Comparison of ENCODE assay signal across 22 cellular contexts in the genomic region with DNA sequence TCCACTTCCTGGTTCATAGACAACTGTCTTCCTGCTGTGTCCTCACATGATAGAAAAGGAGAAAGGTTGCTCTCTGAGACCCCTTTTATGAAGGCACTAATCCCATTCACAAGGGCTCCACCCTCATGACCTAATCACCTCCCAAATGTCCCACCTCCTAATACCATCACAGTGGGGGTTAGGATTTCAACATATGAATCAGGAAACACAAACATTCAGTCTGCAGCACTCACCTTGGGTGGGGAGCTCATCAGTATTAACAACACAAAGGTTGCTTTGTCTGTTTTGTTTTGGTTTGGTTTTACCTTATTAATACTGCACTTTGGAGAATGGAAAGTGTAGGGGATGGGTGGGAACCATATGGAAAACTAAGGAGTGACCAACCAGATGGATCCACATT. TPM values are rescaled to one million over a fixed set of nuclear protein-coding genes. Genes with fewer than 3 reads are reported as not detected.
DNase-seq lines count a peak whose midpoint lies in the region; ATAC-seq and TF ChIP-seq lines count a peak whose summit lies in the region.
"Had no signal": no experiment of that assay in that cellular context is flagged by ENCODE, and none has a peak within 500 bp of the region (broad histone marks: within the 10 kb centered on the region; RNA-seq: fewer than 3 reads in every experiment).

No MANE protein-coding gene starts in this region.

- no peaks in the 10 kb centered on the region for H3K36me3 Mint-ChIP-seq in activated T-helper 17 cell treated with anti-CD3 and anti-CD28 coated beads, Interleukin-2, amount 50 U/mL, for 72 hours (ENCODE audit: low read depth)
- H3K36me3 Mint-ChIP-seq in CD14-positive monocyte: no peaks in the 10 kb centered on the region
- no peaks in the 10 kb centered on the region for H3K36me3 Mint-ChIP-seq in mesothelial cell of epicardium
- H3K36me3 Mint-ChIP-seq: naive B cell had no signal

- H3K9ac ChIP-seq in HUES64 (ENCODE audit: low read depth, low read length): no peak overlapping the region

- 0 out of 2 replicates have a peak, but pooled peaks cover 3% of the 10 kb centered on the region for H3K4me1 ChIP-seq in HUES64 (ENCODE audit: insufficient read depth, low read length)

- H3K4me3 Mint-ChIP-seq in stimulated activated naive CD8-positive, alpha-beta T cell treated with anti-CD3 and anti-CD28 coated beads, Interleukin-15, amount 100 ng/mL, for 72 hours: peak overlapping the region in 1 of 2 donors; percentile 57
- H3K4me3 Mint-ChIP-seq in activated T-helper 17 cell treated with anti-CD3 and anti-CD28 coated beads, Interleukin-2, amount 50 U/mL, for 72 hours: no peak overlapping the region
- H3K4me3 Mint-ChIP-seq in CD14-positive monocyte: no peak overlapping the region
- no peak overlapping the region for H3K4me3 Mint-ChIP-seq in mesothelial cell of epicardium

- no peaks in the 10 kb centered on the region for H3K36me3 ChIP-seq in HUES64 (ENCODE audit: insufficient read depth, low read length)
- H3K36me3 ChIP-seq: ascending aorta, lower lobe of right lung had no signal

- H3K9me3 Mint-ChIP-seq in stimulated activated naive CD8-positive, alpha-beta T cell treated with anti-CD3 and anti-CD28 coated beads, Interleukin-15, amount 100 ng/mL, for 72 hours: peaks cover 0 to 17% of the 10 kb centered on the region in 2 donors
- H3K9me3 Mint-ChIP-seq in activated T-helper 17 cell treated with anti-CD3 and anti-CD28 coated beads, Interleukin-2, amount 50 U/mL, for 72 hours: no peaks in the 10 kb centered on the region
- peaks cover 0 to 3% (median 0%) of the 10 kb centered on the region in 7 donors for H3K9me3 Mint-ChIP-seq in CD14-positive monocyte
- peaks cover 18% of the 10 kb centered on the region for H3K9me3 Mint-ChIP-seq in mesothelial cell of epicardium

- peaks cover 14% of the 10 kb centered on the region for H3K27me3 Mint-ChIP-seq in stimulated activated naive CD8-positive, alpha-beta T cell treated with anti-CD3 and anti-CD28 coated beads, Interleukin-15, amount 100 ng/mL, for 72 hours
- peaks cover 17% of the 10 kb centered on the region for H3K27me3 Mint-ChIP-seq in activated T-helper 17 cell treated with anti-CD3 and anti-CD28 coated beads, Interleukin-2, amount 50 U/mL, for 72 hours
- H3K27me3 Mint-ChIP-seq in CD14-positive monocyte (ENCODE audit: low read depth in 3 of 3) (no peaks in the 10 kb centered on the region), mesothelial cell of epicardium (ENCODE audit: low read depth) (no peaks in the 10 kb centered on the region)
- H3K27me3 Mint-ChIP-seq: naive B cell had no signal

- TF ChIP-seq CTCF in CD14-positive monocyte (IDR thresholded peaks at IDR 0.05) (no peak), mesothelial cell of epicardium (IDR thresholded peaks at IDR 0.05; ENCODE audit: unreplicated experiment) (no peak)

- H3K27ac Mint-ChIP-seq in stimulated activated naive CD8-positive, alpha-beta T cell treated with anti-CD3 and anti-CD28 coated beads, Interleukin-15, amount 100 ng/mL, for 72 hours: peak overlapping the region; percentile 57 to 88
- peak overlapping the region; percentile 4 for H3K27ac Mint-ChIP-seq in activated T-helper 17 cell treated with anti-CD3 and anti-CD28 coated beads, Interleukin-2, amount 50 U/mL, for 72 hours
- H3K27ac Mint-ChIP-seq in CD14-positive monocyte: no peak overlapping the region
- H3K27ac Mint-ChIP-seq in mesothelial cell of epicardium: no peak overlapping the region

- intact Hi-C loops in CD14-positive monocyte (cut with micrococcal nuclease): loop anchor here in 1 of 2 donors (10.0 kb wide), 1 partner anchor 189 kb away; no protein-coding TSS in a partner anchor

- peak; percentile 27 for ATAC-seq in stimulated activated naive CD8-positive, alpha-beta T cell treated with anti-CD3 and anti-CD28 coated beads, Interleukin-15, amount 100 ng/mL, for 72 hours
- no peak for ATAC-seq in stimulated activated naive CD8-positive, alpha-beta T cell treated with anti-CD3 and anti-CD28 coated beads, Interleukin-15, Interleukin-2, amounts not matched to agents 100 U/mL and 50 U/mL, for 24 hours
- ATAC-seq in activated T-helper 17 cell treated with anti-CD3 and anti-CD28 coated beads, Interleukin-2, amount 50 U/mL, for 72 hours (replicated peaks): no peak
- ATAC-seq in GM21576 (IDR thresholded peaks at IDR 0.05; ENCODE audit: unreplicated experiment) (no peak), GM21423 (IDR thresholded peaks at IDR 0.05; ENCODE audit: unreplicated experiment) (no peak)

- no peaks in the 10 kb centered on the region for H3K27me3 ChIP-seq in HUES64 (ENCODE audit: insufficient read depth, low read length)
- H3K27me3 ChIP-seq: ascending aorta had no signal

- H3K27ac ChIP-seq in HUES64 (ENCODE audit: low read depth, low read length): peak overlapping the region; percentile 77; the same call in 1 of the 2 replicates
- H3K27ac ChIP-seq: ascending aorta, lower lobe of right lung had no signal

- no peak overlapping the region for H3K4me3 ChIP-seq in HUES64 (ENCODE audit: low read length)
- H3K4me3 ChIP-seq: ascending aorta, lower lobe of right lung had no signal

- DNase-seq in stimulated activated naive CD8-positive, alpha-beta T cell treated with anti-CD3 and anti-CD28 coated beads, Interleukin-15, amount 100 ng/mL, for 72 hours: no peak
- DNase-seq in stimulated activated naive CD8-positive, alpha-beta T cell treated with anti-CD3 and anti-CD28 coated beads, Interleukin-15, Interleukin-2, amounts not matched to agents 100 U/mL and 50 U/mL, for 24 hours: no peak
- DNase-seq in CD14-positive monocyte (ENCODE audit: low spot score) (no peak), mesothelial cell of epicardium (ENCODE audit: low spot score in 2 of 2, unreplicated experiment in 2 of 2) (no peak)
- DNase-seq: activated CD4-positive, CD25-positive, alpha-beta regulatory T cell; activated effector memory CD4-positive, alpha-beta T cell treated with anti-CD3 and anti-CD28 coated beads, Interleukin-2, amount 50 U/mL, for 16 hours; cerebellar nuclear complex; effector memory CD4-positive, alpha-beta T cell; head of caudate nucleus; IMR-90; lower lobe of right lung; naive B cell; NCI-H2081; NCI-H446 treated with DMSO at 0.1 percent for 48 hours; SHP77 had no signal

- H3K9me3 ChIP-seq in HUES64 (ENCODE audit: insufficient read depth, low read depth, low read length): peaks cover 6% of the 10 kb centered on the region; the same call in 1 of the 2 replicates
- H3K9me3 ChIP-seq: ascending aorta, lower lobe of right lung had no signal

- H3K4me1 Mint-ChIP-seq in stimulated activated naive CD8-positive, alpha-beta T cell treated with anti-CD3 and anti-CD28 coated beads, Interleukin-15, amount 100 ng/mL, for 72 hours: peaks cover 50% of the 10 kb centered on the region
- H3K4me1 Mint-ChIP-seq in activated T-helper 17 cell treated with anti-CD3 and anti-CD28 coated beads, Interleukin-2, amount 50 U/mL, for 72 hours: peaks cover 4% of the 10 kb centered on the region
- H3K4me1 Mint-ChIP-seq in CD14-positive monocyte: peaks cover 40% of the 10 kb centered on the region
- H3K4me1 Mint-ChIP-seq in mesothelial cell of epicardium: peaks cover 4% of the 10 kb centered on the region

RNA-seq across cellular contexts. Expression of gene SMCO2, which starts 10.5 kb away (rescaled TPM):
- not detected for polyA plus RNA-seq in HUES64 (2013, experiment 1 of 2)
- not detected for polyA plus RNA-seq in HUES64 (2013, experiment 2 of 2)
- under 1 TPM in 1 of 2 donors, not detected in 1; 0.41 TPM for total RNA-seq in activated T-helper 17 cell treated with anti-CD3 and anti-CD28 coated beads, Interleukin-2, amount 50 U/mL, for 72 hours
- polyA plus RNA-seq in CD14-positive monocyte: not detected
- not detected in 3 replicates for total RNA-seq in mesothelial cell of epicardium
- total RNA-seq: ascending aorta, fibroblast of lung, G401, IMR-90 had no signal
- polyA plus RNA-seq: fibroblast of lung had no signal

Comparison
In these comparisons a context has a peak if more than half of its experiments do, and no peak if none do; other contexts are left out.
1. H3K27ac Mint-ChIP-seq: peak in stimulated activated naive CD8-positive, alpha-beta T cell treated with anti-CD3 and anti-CD28 coated beads, Interleukin-15, amount 100 ng/mL, for 72 hours (2 of 2) and activated T-helper 17 cell treated with anti-CD3 and anti-CD28 coated beads, Interleukin-2, amount 50 U/mL, for 72 hours (single experiment); none in CD14-positive monocyte (0 of 7) and mesothelial cell of epicardium (single experiment).